ENCODE assay signal across 1 cellular context in genomic region chr20:49541733-49542513, GRCh38.
TF ChIP-seq lines count a peak whose summit lies in the region.

No MANE protein-coding gene starts in this region.

TF ChIP-seq in HepG2, 621 proteins besides CTCF, POLR2A, EP300 and RAD21 (continued from another document and continues in another):
- peak; percentile 37; the same call in 1 of the 2 replicates for TF ChIP-seq ZNF333 (CRISPR knock-in tag; IDR thresholded peaks at IDR 0.05; ENCODE audit: borderline replicate concordance)
- TF ChIP-seq BCL3 (CRISPR knock-in tag; IDR thresholded peaks at IDR 0.05) = peak; percentile 42; the same call in 1 of the 2 replicates
- peak; percentile 58; the same call in 1 of the 2 replicates for TF ChIP-seq CBX5 (CRISPR knock-in tag; IDR thresholded peaks at IDR 0.05; ENCODE audit: borderline replicate concordance)
- TF ChIP-seq ZNF598 (CRISPR knock-in tag; IDR thresholded peaks at IDR 0.05; ENCODE audit: borderline replicate concordance) = 0 out of 2 replicates have a peak, but pooled peaks have one; percentile 63
- TF ChIP-seq, protein P1, sequence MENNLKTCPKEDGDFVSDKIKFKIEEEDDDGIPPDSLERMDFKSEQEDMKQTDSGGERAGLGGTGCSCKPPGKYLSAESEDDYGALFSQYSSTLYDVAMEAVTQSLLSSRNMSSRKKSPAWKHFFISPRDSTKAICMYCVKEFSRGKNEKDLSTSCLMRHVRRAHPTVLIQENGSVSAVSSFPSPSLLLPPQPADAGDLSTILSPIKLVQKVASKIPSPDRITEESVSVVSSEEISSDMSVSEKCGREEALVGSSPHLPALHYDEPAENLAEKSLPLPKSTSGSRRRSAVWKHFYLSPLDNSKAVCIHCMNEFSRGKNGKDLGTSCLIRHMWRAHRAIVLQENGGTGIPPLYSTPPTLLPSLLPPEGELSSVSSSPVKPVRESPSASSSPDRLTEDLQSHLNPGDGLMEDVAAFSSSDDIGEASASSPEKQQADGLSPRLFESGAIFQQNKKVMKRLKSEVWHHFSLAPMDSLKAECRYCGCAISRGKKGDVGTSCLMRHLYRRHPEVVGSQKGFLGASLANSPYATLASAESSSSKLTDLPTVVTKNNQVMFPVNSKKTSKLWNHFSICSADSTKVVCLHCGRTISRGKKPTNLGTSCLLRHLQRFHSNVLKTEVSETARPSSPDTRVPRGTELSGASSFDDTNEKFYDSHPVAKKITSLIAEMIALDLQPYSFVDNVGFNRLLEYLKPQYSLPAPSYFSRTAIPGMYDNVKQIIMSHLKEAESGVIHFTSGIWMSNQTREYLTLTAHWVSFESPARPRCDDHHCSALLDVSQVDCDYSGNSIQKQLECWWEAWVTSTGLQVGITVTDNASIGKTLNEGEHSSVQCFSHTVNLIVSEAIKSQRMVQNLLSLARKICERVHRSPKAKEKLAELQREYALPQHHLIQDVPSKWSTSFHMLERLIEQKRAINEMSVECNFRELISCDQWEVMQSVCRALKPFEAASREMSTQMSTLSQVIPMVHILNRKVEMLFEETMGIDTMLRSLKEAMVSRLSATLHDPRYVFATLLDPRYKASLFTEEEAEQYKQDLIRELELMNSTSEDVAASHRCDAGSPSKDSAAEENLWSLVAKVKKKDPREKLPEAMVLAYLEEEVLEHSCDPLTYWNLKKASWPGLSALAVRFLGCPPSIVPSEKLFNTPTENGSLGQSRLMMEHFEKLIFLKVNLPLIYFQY (CRISPR knock-in tag; IDR thresholded peaks at IDR 0.05; ENCODE audit: borderline replicate concordance) = peak; percentile 47; the same call in 1 of the 2 replicates
- TF ChIP-seq, protein P2, sequence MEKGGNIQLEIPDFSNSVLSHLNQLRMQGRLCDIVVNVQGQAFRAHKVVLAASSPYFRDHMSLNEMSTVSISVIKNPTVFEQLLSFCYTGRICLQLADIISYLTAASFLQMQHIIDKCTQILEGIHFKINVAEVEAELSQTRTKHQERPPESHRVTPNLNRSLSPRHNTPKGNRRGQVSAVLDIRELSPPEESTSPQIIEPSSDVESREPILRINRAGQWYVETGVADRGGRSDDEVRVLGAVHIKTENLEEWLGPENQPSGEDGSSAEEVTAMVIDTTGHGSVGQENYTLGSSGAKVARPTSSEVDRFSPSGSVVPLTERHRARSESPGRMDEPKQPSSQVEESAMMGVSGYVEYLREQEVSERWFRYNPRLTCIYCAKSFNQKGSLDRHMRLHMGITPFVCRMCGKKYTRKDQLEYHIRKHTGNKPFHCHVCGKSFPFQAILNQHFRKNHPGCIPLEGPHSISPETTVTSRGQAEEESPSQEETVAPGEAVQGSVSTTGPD (CRISPR knock-in tag; IDR thresholded peaks at IDR 0.05) = no peak
- TF ChIP-seq, protein P3, sequence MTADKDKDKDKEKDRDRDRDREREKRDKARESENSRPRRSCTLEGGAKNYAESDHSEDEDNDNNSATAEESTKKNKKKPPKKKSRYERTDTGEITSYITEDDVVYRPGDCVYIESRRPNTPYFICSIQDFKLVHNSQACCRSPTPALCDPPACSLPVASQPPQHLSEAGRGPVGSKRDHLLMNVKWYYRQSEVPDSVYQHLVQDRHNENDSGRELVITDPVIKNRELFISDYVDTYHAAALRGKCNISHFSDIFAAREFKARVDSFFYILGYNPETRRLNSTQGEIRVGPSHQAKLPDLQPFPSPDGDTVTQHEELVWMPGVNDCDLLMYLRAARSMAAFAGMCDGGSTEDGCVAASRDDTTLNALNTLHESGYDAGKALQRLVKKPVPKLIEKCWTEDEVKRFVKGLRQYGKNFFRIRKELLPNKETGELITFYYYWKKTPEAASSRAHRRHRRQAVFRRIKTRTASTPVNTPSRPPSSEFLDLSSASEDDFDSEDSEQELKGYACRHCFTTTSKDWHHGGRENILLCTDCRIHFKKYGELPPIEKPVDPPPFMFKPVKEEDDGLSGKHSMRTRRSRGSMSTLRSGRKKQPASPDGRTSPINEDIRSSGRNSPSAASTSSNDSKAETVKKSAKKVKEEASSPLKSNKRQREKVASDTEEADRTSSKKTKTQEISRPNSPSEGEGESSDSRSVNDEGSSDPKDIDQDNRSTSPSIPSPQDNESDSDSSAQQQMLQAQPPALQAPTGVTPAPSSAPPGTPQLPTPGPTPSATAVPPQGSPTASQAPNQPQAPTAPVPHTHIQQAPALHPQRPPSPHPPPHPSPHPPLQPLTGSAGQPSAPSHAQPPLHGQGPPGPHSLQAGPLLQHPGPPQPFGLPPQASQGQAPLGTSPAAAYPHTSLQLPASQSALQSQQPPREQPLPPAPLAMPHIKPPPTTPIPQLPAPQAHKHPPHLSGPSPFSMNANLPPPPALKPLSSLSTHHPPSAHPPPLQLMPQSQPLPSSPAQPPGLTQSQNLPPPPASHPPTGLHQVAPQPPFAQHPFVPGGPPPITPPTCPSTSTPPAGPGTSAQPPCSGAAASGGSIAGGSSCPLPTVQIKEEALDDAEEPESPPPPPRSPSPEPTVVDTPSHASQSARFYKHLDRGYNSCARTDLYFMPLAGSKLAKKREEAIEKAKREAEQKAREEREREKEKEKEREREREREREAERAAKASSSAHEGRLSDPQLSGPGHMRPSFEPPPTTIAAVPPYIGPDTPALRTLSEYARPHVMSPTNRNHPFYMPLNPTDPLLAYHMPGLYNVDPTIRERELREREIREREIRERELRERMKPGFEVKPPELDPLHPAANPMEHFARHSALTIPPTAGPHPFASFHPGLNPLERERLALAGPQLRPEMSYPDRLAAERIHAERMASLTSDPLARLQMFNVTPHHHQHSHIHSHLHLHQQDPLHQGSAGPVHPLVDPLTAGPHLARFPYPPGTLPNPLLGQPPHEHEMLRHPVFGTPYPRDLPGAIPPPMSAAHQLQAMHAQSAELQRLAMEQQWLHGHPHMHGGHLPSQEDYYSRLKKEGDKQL (CRISPR knock-in tag; IDR thresholded peaks at IDR 0.05; ENCODE audit: low read depth) = no peak
- TF ChIP-seq ZNF251 (CRISPR knock-in tag; IDR thresholded peaks at IDR 0.05) = no peak
- TF ChIP-seq FOXK1 (CRISPR knock-in tag; IDR thresholded peaks at IDR 0.05; ENCODE audit: borderline replicate concordance, low read depth) = peak; percentile 78; the same call in 1 of the 2 replicates
- TF ChIP-seq ONECUT2 (CRISPR knock-in tag; IDR thresholded peaks at IDR 0.05) = no peak
- TF ChIP-seq REL (CRISPR knock-in tag; conservative IDR thresholded peaks at IDR 0.05) = no peak
- no peak for TF ChIP-seq NPAS2 (CRISPR knock-in tag; IDR thresholded peaks at IDR 0.05; ENCODE audit: borderline replicate concordance)
- no peak for TF ChIP-seq ZNF639 (CRISPR knock-in tag; conservative IDR thresholded peaks at IDR 0.05)
- TF ChIP-seq SIN3B (IDR thresholded peaks at IDR 0.05; ENCODE audit: low read length) = 0 out of 2 replicates have a peak, but pooled peaks have one; percentile 28
- no peak for TF ChIP-seq TRIM24 (CRISPR knock-in tag; IDR thresholded peaks at IDR 0.05)
- TF ChIP-seq ZNF792 (CRISPR knock-in tag; IDR thresholded peaks at IDR 0.05) = 0 out of 2 replicates have a peak, but pooled peaks have one; percentile 30
- 0 out of 2 replicates have a peak, but pooled peaks have one; percentile 17 for TF ChIP-seq HINFP (CRISPR knock-in tag; IDR thresholded peaks at IDR 0.05; ENCODE audit: low read depth)
- 0 out of 2 replicates have a peak, but pooled peaks have one; percentile 47 for TF ChIP-seq THAP11 (CRISPR knock-in tag; IDR thresholded peaks at IDR 0.05)
- TF ChIP-seq CREB3 (CRISPR knock-in tag; IDR thresholded peaks at IDR 0.05) = 0 out of 2 replicates have a peak, but pooled peaks have one; percentile 60
- TF ChIP-seq GABPB1 (CRISPR knock-in tag; IDR thresholded peaks at IDR 0.05) = 0 out of 2 replicates have a peak, but pooled peaks have one; percentile 19
- TF ChIP-seq ZBTB43 (CRISPR knock-in tag; conservative IDR thresholded peaks at IDR 0.05) = no peak; the same call in 1 of the 2 replicates
- no peak for TF ChIP-seq KLF9 (CRISPR knock-in tag; IDR thresholded peaks at IDR 0.05; ENCODE audit: low read depth)
- no peak for TF ChIP-seq MZF1 (CRISPR knock-in tag; IDR thresholded peaks at IDR 0.05; ENCODE audit: borderline replicate concordance)
- TF ChIP-seq GATAD2A (CRISPR knock-in tag; IDR thresholded peaks at IDR 0.05) = peak; percentile 71
- peak; percentile 28; the same call in 1 of the 2 replicates for TF ChIP-seq RARA (CRISPR knock-in tag; IDR thresholded peaks at IDR 0.05)
- peak; percentile 48 for TF ChIP-seq YY1 (IDR thresholded peaks at IDR 0.05; ENCODE audit: insufficient read depth, insufficient replicate concordance, low read depth, low read length)
- TF ChIP-seq ZIK1 (CRISPR knock-in tag; IDR thresholded peaks at IDR 0.05; ENCODE audit: borderline replicate concordance, low read depth) = no peak
- 0 out of 2 replicates have a peak, but pooled peaks have one; percentile 21 for TF ChIP-seq ZSCAN9 (CRISPR knock-in tag; IDR thresholded peaks at IDR 0.05; ENCODE audit: borderline replicate concordance)
- TF ChIP-seq GLMP (CRISPR knock-in tag; IDR thresholded peaks at IDR 0.05; ENCODE audit: borderline replicate concordance) = no peak
- no peak for TF ChIP-seq RFX1 (IDR thresholded peaks at IDR 0.05)
- TF ChIP-seq TBL1XR1 (IDR thresholded peaks at IDR 0.05; ENCODE audit: borderline replicate concordance, low read length, partially characterized antibody) = no peak
- TF ChIP-seq, protein P4, sequence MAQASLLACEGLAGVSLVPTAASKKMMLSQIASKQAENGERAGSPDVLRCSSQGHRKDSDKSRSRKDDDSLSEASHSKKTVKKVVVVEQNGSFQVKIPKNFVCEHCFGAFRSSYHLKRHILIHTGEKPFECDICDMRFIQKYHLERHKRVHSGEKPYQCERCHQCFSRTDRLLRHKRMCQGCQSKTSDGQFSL (CRISPR knock-in tag; IDR thresholded peaks at IDR 0.05) = peak; percentile 72; the same call in 1 of the 2 replicates
- TF ChIP-seq ATF7 (IDR thresholded peaks at IDR 0.05) = no peak
- no peak for TF ChIP-seq ATF7 (CRISPR knock-in tag; IDR thresholded peaks at IDR 0.05)
- TF ChIP-seq KDM2A (CRISPR knock-in tag; IDR thresholded peaks at IDR 0.05; ENCODE audit: borderline replicate concordance, low read depth) = peak; percentile 77
- TF ChIP-seq, protein P5, sequence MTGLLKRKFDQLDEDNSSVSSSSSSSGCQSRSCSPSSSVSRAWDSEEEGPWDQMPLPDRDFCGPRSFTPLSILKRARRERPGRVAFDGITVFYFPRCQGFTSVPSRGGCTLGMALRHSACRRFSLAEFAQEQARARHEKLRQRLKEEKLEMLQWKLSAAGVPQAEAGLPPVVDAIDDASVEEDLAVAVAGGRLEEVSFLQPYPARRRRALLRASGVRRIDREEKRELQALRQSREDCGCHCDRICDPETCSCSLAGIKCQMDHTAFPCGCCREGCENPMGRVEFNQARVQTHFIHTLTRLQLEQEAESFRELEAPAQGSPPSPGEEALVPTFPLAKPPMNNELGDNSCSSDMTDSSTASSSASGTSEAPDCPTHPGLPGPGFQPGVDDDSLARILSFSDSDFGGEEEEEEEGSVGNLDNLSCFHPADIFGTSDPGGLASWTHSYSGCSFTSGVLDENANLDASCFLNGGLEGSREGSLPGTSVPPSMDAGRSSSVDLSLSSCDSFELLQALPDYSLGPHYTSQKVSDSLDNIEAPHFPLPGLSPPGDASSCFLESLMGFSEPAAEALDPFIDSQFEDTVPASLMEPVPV (CRISPR knock-in tag; IDR thresholded peaks at IDR 0.05) = no peak
- TF ChIP-seq SIX4 (CRISPR knock-in tag; IDR thresholded peaks at IDR 0.05) = no peak
- TF ChIP-seq YEATS2 (CRISPR knock-in tag; IDR thresholded peaks at IDR 0.05; ENCODE audit: borderline replicate concordance) = peak; percentile 74; the same call in 1 of the 2 replicates
